16 cellular contexts compared by ENCODE assay signal in genomic region chr17:8861482-8862181, GRCh38. TPM values are rescaled to one million over a fixed set of nuclear protein-coding genes. Genes with fewer than 3 reads are reported as not detected.
DNase-seq lines count a peak whose midpoint lies in the region; ATAC-seq and TF ChIP-seq lines count a peak whose summit lies in the region.
"Had no signal": no experiment of that assay in that cellular context is flagged by ENCODE, and none has a peak within 500 bp of the region (broad histone marks: within the 10 kb centered on the region; RNA-seq: fewer than 3 reads in every experiment).

No MANE protein-coding gene starts in this region.

- H3K36me3 ChIP-seq in BLaER1: no peaks in the 10 kb centered on the region
- H3K36me3 ChIP-seq in CD8-positive, alpha-beta T cell (ENCODE audit: insufficient read depth, low read length): no peaks in the 10 kb centered on the region
- H3K36me3 ChIP-seq: tibial nerve had no signal

- peak overlapping the region; percentile 35 for H3K27ac Mint-ChIP-seq in CD8-positive, alpha-beta T cell
- H3K27ac Mint-ChIP-seq in T-helper 17 cell (peak overlapping the region; percentile 34), memory B cell (peak overlapping the region; percentile 67)
- H3K27ac Mint-ChIP-seq: stimulated activated naive CD8-positive, alpha-beta T cell treated with anti-CD3 and anti-CD28 coated beads, Interleukin-15, Interleukin-2, amounts not matched to agents 100 ng/mL and 50 ng/mL, for 24 hours had no signal

- TF ChIP-seq CTCF in CD8-positive, alpha-beta T cell (IDR thresholded peaks at IDR 0.05): no peak

- ATAC-seq in CD8-positive, alpha-beta T cell: no peak
- ATAC-seq in T-helper 17 cell (no peak), memory B cell (ENCODE audit: low read depth) (no peak), GM21423 (IDR thresholded peaks at IDR 0.05; ENCODE audit: unreplicated experiment) (no peak), HG02588 (IDR thresholded peaks at IDR 0.05; ENCODE audit: unreplicated experiment) (no peak)

- peaks cover 39% of the 10 kb centered on the region for H3K4me1 Mint-ChIP-seq in CD8-positive, alpha-beta T cell (ENCODE audit: low read depth)
- H3K4me1 Mint-ChIP-seq in T-helper 17 cell (peaks cover 12% of the 10 kb centered on the region), memory B cell (peaks cover 37% of the 10 kb centered on the region)

- H3K4me2 ChIP-seq in BLaER1: peak overlapping the region; percentile 26
- H3K4me2 ChIP-seq: hepatocyte had no signal

- intact Hi-C loops in CD8-positive, alpha-beta T cell (cut with DNase I, micrococcal nuclease): no loop called here

- no peaks in the 10 kb centered on the region for H4K20me1 ChIP-seq in BLaER1

- H3K4me1 ChIP-seq in BLaER1: peaks cover 83% of the 10 kb centered on the region
- peaks cover 15% of the 10 kb centered on the region for H3K4me1 ChIP-seq in CD8-positive, alpha-beta T cell (ENCODE audit: insufficient read depth, low read length)

- POLR2A ChIA-PET in CD8-positive, alpha-beta T cell (lab: Charles Lee): no interaction called here

- H3K9me3 ChIP-seq in BLaER1 (no peaks in the 10 kb centered on the region), T-helper 17 cell (ENCODE audit: control insufficient read depth, low read length, poor library complexity, severe bottlenecking) (no peaks in the 10 kb centered on the region)
- no peaks in the 10 kb centered on the region for H3K9me3 ChIP-seq in CD8-positive, alpha-beta T cell (ENCODE audit: low read length)

- no peak overlapping the region for H3K4me3 Mint-ChIP-seq in CD8-positive, alpha-beta T cell
- H3K4me3 Mint-ChIP-seq in T-helper 17 cell (no peak overlapping the region), memory B cell (no peak overlapping the region)
- H3K4me3 Mint-ChIP-seq: stimulated activated naive CD8-positive, alpha-beta T cell treated with anti-CD3 and anti-CD28 coated beads, Interleukin-15, Interleukin-2, amounts not matched to agents 100 ng/mL and 50 ng/mL, for 24 hours had no signal

- no peaks in the 10 kb centered on the region for H3K9me3 Mint-ChIP-seq in CD8-positive, alpha-beta T cell
- H3K9me3 Mint-ChIP-seq in memory B cell: no peaks in the 10 kb centered on the region
- H3K9me3 Mint-ChIP-seq: stimulated activated naive CD8-positive, alpha-beta T cell treated with anti-CD3 and anti-CD28 coated beads, Interleukin-15, Interleukin-2, amounts not matched to agents 100 ng/mL and 50 ng/mL, for 24 hours had no signal

- peak in 1 of 7 experiments; percentile 31 for DNase-seq in CD8-positive, alpha-beta T cell
- DNase-seq in T-helper 17 cell (no peak), memory B cell (ENCODE audit: low spot score in 2 of 2) (no peak), NCI-H146 treated with DMSO at 0.1 percent for 48 hours (lab: John Stamatoyannopoulos, UW; ENCODE audit: unreplicated experiment) (no peak)
- DNase-seq: NCI-H1694; NCI-H2227 treated with DMSO at 0.1 percent for 48 hours; stimulated activated CD4-positive, alpha-beta T cell treated with anti-CD3 and anti-CD28 coated beads, Interleukin-1b, Interleukin-23, amount 100 ng/mL, for 48 hours had no signal

- no peaks in the 10 kb centered on the region for H3K27me3 ChIP-seq in BLaER1
- H3K27me3 ChIP-seq in CD8-positive, alpha-beta T cell (ENCODE audit: insufficient read depth, low read length): no peaks in the 10 kb centered on the region
- H3K27me3 ChIP-seq: foreskin keratinocyte, hepatocyte, tibial nerve had no signal

- CTCF ChIA-PET in CD8-positive, alpha-beta T cell (lab: Charles Lee): interaction anchor here (1.3 kb wide), 1 partner anchor 136 kb away, joined by 4 read pairs; no protein-coding TSS in a partner anchor

- H3K36me3 Mint-ChIP-seq in CD8-positive, alpha-beta T cell: no peaks in the 10 kb centered on the region
- H3K36me3 Mint-ChIP-seq in T-helper 17 cell (ENCODE audit: low read depth) (no peaks in the 10 kb centered on the region), memory B cell (peaks cover 6% of the 10 kb centered on the region)

- H3K27me3 Mint-ChIP-seq in CD8-positive, alpha-beta T cell (ENCODE audit: low read depth): no peaks in the 10 kb centered on the region
- H3K27me3 Mint-ChIP-seq in T-helper 17 cell (no peaks in the 10 kb centered on the region), memory B cell (no peaks in the 10 kb centered on the region)
- H3K27me3 Mint-ChIP-seq: stimulated activated naive CD8-positive, alpha-beta T cell treated with anti-CD3 and anti-CD28 coated beads, Interleukin-15, Interleukin-2, amounts not matched to agents 100 ng/mL and 50 ng/mL, for 24 hours had no signal

- H3K9ac ChIP-seq in BLaER1: no peak overlapping the region

- H3K4me3 ChIP-seq in BLaER1: no peak overlapping the region
- H3K4me3 ChIP-seq in CD8-positive, alpha-beta T cell (ENCODE audit: low read depth, low read length): no peak overlapping the region
- H3K4me3 ChIP-seq: hepatocyte, lung, tibial nerve had no signal

- H3K27ac ChIP-seq in BLaER1: no peak overlapping the region
- no peak overlapping the region for H3K27ac ChIP-seq in CD8-positive, alpha-beta T cell (ENCODE audit: low read depth, low read length)
- H3K27ac ChIP-seq: foreskin keratinocyte, hepatocyte, tibial nerve had no signal

RNA-seq across cellular contexts. Expression of gene PIK3R6, which starts 5.8 kb away (rescaled TPM):
- total RNA-seq in CD8-positive, alpha-beta T cell: under 1 TPM; 0.46 to 0.56 TPM
- total RNA-seq in T-helper 17 cell: under 1 TPM; 0.67 to 0.83 TPM
- total RNA-seq: epithelial cell of proximal tubule, foreskin keratinocyte had no signal
